Comparison of ENCODE assay signal across 9 cellular contexts in genomic region chr22:31286360-31287255, GRCh38. TPM values are rescaled to one million over a fixed set of nuclear protein-coding genes. Genes with fewer than 3 reads are reported as not detected.
DNase-seq lines count a peak whose midpoint lies in the region; ATAC-seq and TF ChIP-seq lines count a peak whose summit lies in the region.
"Had no signal": no experiment of that assay in that cellular context is flagged by ENCODE, and none has a peak within 500 bp of the region (broad histone marks: within the 10 kb centered on the region; RNA-seq: fewer than 3 reads in every experiment).

No MANE protein-coding gene starts in this region.

- H3K4me3 ChIP-seq in fibroblast of villous mesenchyme (ENCODE audit: low read depth, low read length): no peak overlapping the region

- H3K27ac ChIP-seq in KOPT-K1 (ENCODE audit: low read depth, low read length, poor library complexity, severe bottlenecking): peak overlapping the region; percentile 88

- DNase-seq in activated T-cell treated with anti-CD3 and anti-CD28 coated beads for 24 hours (ENCODE audit: low read depth) (peak; percentile 46), fibroblast of villous mesenchyme (ENCODE audit: low read depth) (peak; percentile 24), NCI-H446 treated with DMSO at 0.1 percent for 48 hours (lab: John Stamatoyannopoulos, UW) (no peak), SHP77 treated with DMSO at 0.1 percent for 48 hours (lab: John Stamatoyannopoulos, UW) (no peak), NCI-H128 (lab: John Stamatoyannopoulos, UW; ENCODE audit: unreplicated experiment) (no peak)
- DNase-seq in stimulated activated CD8-positive, alpha-beta memory T cell treated with anti-CD3 and anti-CD28 coated beads, Interleukin-7, amount 100 ng/mL, for 4 hours (ENCODE audit: low read depth in 2 of 2): peak; percentile 41 to 60
- DNase-seq: hypothalamus had no signal

- no peak for TF ChIP-seq CTCF in fibroblast of villous mesenchyme (IDR thresholded peaks at IDR 0.05; ENCODE audit: insufficient read depth, low read depth, low read length)

- ATAC-seq in GM19395 (IDR thresholded peaks at IDR 0.05; ENCODE audit: unreplicated experiment): no peak

- H3K9me3 ChIP-seq in KOPT-K1 (ENCODE audit: insufficient read depth, low read length, poor library complexity, severe bottlenecking): no peaks in the 10 kb centered on the region

- 0 out of 2 replicates have a peak, but pooled peaks cover 3% of the 10 kb centered on the region for H3K36me3 ChIP-seq in KOPT-K1 (ENCODE audit: insufficient read depth, low read length)

RNA-seq across cellular contexts. Expression of gene PIK3IP1, which starts 5.7 kb away (rescaled TPM):
- 11.2 and 18.0 TPM in 2 replicates for total RNA-seq in fibroblast of villous mesenchyme

RNA-seq across cellular contexts. Expression of gene PATZ1, which starts 59.5 kb away (rescaled TPM):
- total RNA-seq in fibroblast of villous mesenchyme: 15.1 and 19.0 TPM in 2 replicates

Comparison
In these comparisons a context has a peak if more than half of its experiments do, and no peak if none do; other contexts are left out.
1. DNase-seq: peak in activated T-cell treated with anti-CD3 and anti-CD28 coated beads for 24 hours (single experiment), fibroblast of villous mesenchyme (single experiment) and stimulated activated CD8-positive, alpha-beta memory T cell treated with anti-CD3 and anti-CD28 coated beads, Interleukin-7, amount 100 ng/mL, for 4 hours (2 of 2); none in NCI-H446 treated with DMSO at 0.1 percent for 48 hours (single experiment), SHP77 treated with DMSO at 0.1 percent for 48 hours (single experiment) and NCI-H128 (single experiment).